Comparison of ENCODE assay signal across 8 cellular contexts in the genomic region with DNA sequence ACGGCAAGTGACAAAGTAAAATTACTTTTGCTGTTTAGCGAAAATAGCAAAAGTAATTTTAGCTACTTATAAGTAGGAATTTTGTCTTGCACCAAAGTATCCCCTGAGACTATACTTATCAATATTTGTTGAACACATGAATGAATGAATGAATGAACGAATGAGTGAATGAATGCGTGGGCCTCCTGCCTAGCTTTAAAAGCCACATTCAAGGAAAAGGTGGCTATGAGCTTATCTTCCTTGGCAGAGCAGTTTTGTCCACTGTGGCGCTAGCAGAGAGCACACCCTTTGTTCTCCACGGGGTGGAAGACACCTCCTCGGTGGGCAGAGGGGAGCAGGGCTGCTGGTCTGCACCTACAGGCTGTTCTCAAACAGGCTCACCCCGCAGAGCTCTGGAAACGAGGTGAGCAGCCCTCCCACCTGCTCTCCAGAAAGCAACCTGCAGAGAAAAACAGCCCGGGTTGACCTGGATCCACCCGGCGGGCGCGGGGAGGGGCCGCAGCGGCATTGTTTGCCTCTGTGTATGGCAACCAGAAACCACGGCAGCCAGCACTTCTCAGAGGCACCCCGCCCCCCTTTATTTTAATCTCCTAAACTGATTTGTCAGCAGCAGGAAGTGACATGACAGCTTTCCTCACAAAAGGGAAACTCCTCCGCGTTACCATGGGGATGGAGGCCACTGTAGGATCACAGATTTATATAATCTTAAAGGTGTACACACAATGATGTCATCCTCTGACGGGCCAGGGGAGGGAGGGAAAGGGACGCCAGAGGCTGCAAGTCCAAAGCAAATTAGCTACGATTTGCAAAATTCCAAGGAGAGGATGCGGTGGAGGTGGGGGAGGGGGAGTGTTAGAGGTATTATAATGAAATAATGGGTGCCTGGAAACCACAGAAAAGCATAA. TPM values are rescaled to one million over a fixed set of nuclear protein-coding genes. Genes with fewer than 3 reads are reported as not detected.
A peak's percentile ranks its signal among the peaks of the same experiment; 100 is the strongest.
DNase-seq lines count a peak whose midpoint lies in the region; ATAC-seq, FAIRE-seq and TF ChIP-seq lines count a peak whose summit lies in the region.

No MANE protein-coding gene starts in this region.

- CTCF ChIA-PET in activated CD4-positive, alpha-beta T cell treated with anti-CD3 and anti-CD28 coated beads for 36 hours (lab: Charles Lee): interaction anchor here (0.6 to 1.7 kb wide), 9 partner anchors 11 to 245 kb away, joined by 3 to 12 read pairs (median 3); no protein-coding TSS in a partner anchor

- H3K4me3 ChIP-seq in BE2C (ENCODE audit: low read depth, low read length) (peak overlapping the region; percentile 60), choroid plexus epithelial cell (ENCODE audit: low read depth, low read length) (peak overlapping the region; percentile 58)

- intact Hi-C loops in activated CD4-positive, alpha-beta T cell treated with anti-CD3 and anti-CD28 coated beads for 36 hours (cut with DNase I, micrococcal nuclease): loop anchor here (1.0 to 2.0 kb wide), 7 partner anchors 12 to 292 kb away; a partner anchor contains a TSS

- TF ChIP-seq CTCF in BE2C (IDR thresholded peaks at IDR 0.05; ENCODE audit: low read depth, low read length): 0 out of 2 replicates have a peak, but pooled peaks have one; percentile 14
- peak; percentile 16 for TF ChIP-seq CTCF in choroid plexus epithelial cell (conservative IDR thresholded peaks at IDR 0.05; ENCODE audit: low read depth, low read length)

- no peaks in the 10 kb centered on the region for H3K9me3 ChIP-seq in BE2C

- H3K27me3 Mint-ChIP-seq in activated CD4-positive, alpha-beta T cell treated with anti-CD3 and anti-CD28 coated beads for 36 hours: no peaks in the 10 kb centered on the region

- peak; percentile 67 for FAIRE-seq in GM19239 (lab: Jason Lieb, UNC)

- peak; percentile 89 for ATAC-seq in HG03442 (IDR thresholded peaks at IDR 0.05; ENCODE audit: unreplicated experiment)
- peak; percentile 93 for ATAC-seq in activated CD4-positive, alpha-beta T cell treated with anti-CD3 and anti-CD28 coated beads for 36 hours

- DNase-seq in BE2C (peak; percentile 91), GM19239 (ENCODE audit: insufficient read length, low spot score) (peak; percentile 94), NCI-H510A treated with DMSO at 0.1 percent for 48 hours (lab: John Stamatoyannopoulos, UW) (peak; percentile 91), choroid plexus epithelial cell (ENCODE audit: low read depth) (peak; percentile 100), kidney tubule cell (ENCODE audit: low spot score) (peak; percentile 100)
- DNase-seq in activated CD4-positive, alpha-beta T cell treated with anti-CD3 and anti-CD28 coated beads for 36 hours: peak; percentile 96
- peak; percentile 63 to 88 for DNase-seq in stimulated activated CD4-positive, alpha-beta T cell treated with anti-CD3 and anti-CD28 coated beads, Interleukin-1b, Interleukin-23, amount 100 ng/mL, for 1 hour (ENCODE audit: low read depth in 2 of 2)

- peaks cover 19% of the 10 kb centered on the region for H3K36me3 ChIP-seq in BE2C

- H3K4me1 Mint-ChIP-seq in activated CD4-positive, alpha-beta T cell treated with anti-CD3 and anti-CD28 coated beads for 36 hours: peaks cover 45% of the 10 kb centered on the region

- peaks cover 22% of the 10 kb centered on the region for H3K36me3 Mint-ChIP-seq in activated CD4-positive, alpha-beta T cell treated with anti-CD3 and anti-CD28 coated beads for 36 hours (ENCODE audit: low read depth)

- peak overlapping the region; percentile 72 for H3K4me3 Mint-ChIP-seq in activated CD4-positive, alpha-beta T cell treated with anti-CD3 and anti-CD28 coated beads for 36 hours

- peak overlapping the region; percentile 91 for H3K27ac Mint-ChIP-seq in activated CD4-positive, alpha-beta T cell treated with anti-CD3 and anti-CD28 coated beads for 36 hours

- POLR2A ChIA-PET in activated CD4-positive, alpha-beta T cell treated with anti-CD3 and anti-CD28 coated beads for 36 hours (lab: Charles Lee): interaction anchor here (0.6 to 2.2 kb wide), 7 partner anchors 12 to 590 kb away, joined by 3 to 7 read pairs (median 3); no protein-coding TSS in a partner anchor

- peaks cover 8% of the 10 kb centered on the region; the same call in 1 of the 2 replicates for H3K4me1 ChIP-seq in BE2C

- no peaks in the 10 kb centered on the region for H3K9me3 Mint-ChIP-seq in activated CD4-positive, alpha-beta T cell treated with anti-CD3 and anti-CD28 coated beads for 36 hours (ENCODE audit: low read depth)

- no peaks in the 10 kb centered on the region for H3K27me3 ChIP-seq in BE2C

RNA-seq across cellular contexts. Expression of a gene that starts 5.9 kb away (rescaled TPM):
- polyA plus RNA-seq in BE2C (2012; ENCODE audit: insufficient read depth, insufficient read length, low read depth): 19.5 TPM
- total RNA-seq in activated CD4-positive, alpha-beta T cell treated with anti-CD3 and anti-CD28 coated beads for 36 hours: 1 to 10 TPM; 6.7 to 7.4 TPM

Comparison
In these comparisons a context has a peak if more than half of its experiments do, and no peak if none do; other contexts are left out.
1. Peak in every context shown above with its lines: DNase-seq, ATAC-seq and H3K4me3 ChIP-seq.